Comparison of ENCODE assay signal across 35 cellular contexts in the genomic region with DNA sequence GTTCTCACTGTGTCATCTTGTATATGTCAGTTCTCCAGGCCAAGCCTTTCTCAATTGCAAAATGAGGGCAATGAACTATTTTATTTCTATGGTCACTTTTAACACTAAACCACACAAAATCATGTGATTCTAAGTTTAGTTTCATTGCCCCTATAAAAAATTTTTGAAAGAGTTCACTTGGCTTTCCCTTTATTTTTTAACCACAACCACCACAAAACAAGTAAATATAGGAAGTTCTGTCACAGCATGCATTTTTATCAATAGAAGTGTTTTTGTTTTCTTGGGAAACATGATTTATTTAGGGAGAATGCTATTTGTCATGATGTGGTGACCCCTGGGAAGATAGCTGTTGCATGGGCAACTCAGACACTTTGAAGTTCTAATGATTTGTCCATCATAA.
"Had no signal": no experiment of that assay in that cellular context is flagged by ENCODE, and none has a peak within 500 bp of the region (broad histone marks: within the 10 kb centered on the region; RNA-seq: fewer than 3 reads in every experiment).

No MANE protein-coding gene starts in this region.

- DNase-seq: activated CD4-positive, alpha-beta memory T cell treated with anti-CD3 and anti-CD28 coated beads, Interleukin-2, amount 10 ng/mL, durations not matched to agents 7 days and 5 days; activated CD4-positive, alpha-beta T cell treated with anti-CD3 and anti-CD28 coated beads, Interleukin-2, amount 10 ng/mL, durations not matched to agents 7 days and 5 days; activated CD8-positive, alpha-beta memory T cell treated with anti-CD3 and anti-CD28 coated beads, Interleukin-2, amount 50 U/mL, for 48 hours; activated gamma-delta T cell treated with Interleukin-2 at 50 U/mL for 16 hours; activated naive CD8-positive, alpha-beta T cell treated with anti-CD3 and anti-CD28 coated beads, Interleukin-2, amount 50 U/mL, for 24 hours; activated T-cell treated with anti-CD3 and anti-CD28 coated beads, Interleukin-2, amount 50 U/mL, for 24 hours; amygdala; central memory CD4-positive, alpha-beta T cell; effector CD4-positive, alpha-beta T cell; esophagus squamous epithelium; head of caudate nucleus; hippocampal formation; left cardiac atrium; left ventricle myocardium superior; naive B cell; nephron progenitor cell; ovary; small intestine; stimulated activated CD4-positive, alpha-beta T cell treated with anti-CD3 and anti-CD28 coated beads, Interleukin-1b, Interleukin-23, amount 100 ng/mL, for 48 hours; stimulated activated CD4-positive, alpha-beta T cell treated with anti-CD3 and anti-CD28 coated beads, Interleukin-4, amount 100 ng/mL, for 4 hours; stimulated activated CD8-positive, alpha-beta memory T cell treated with anti-CD3 and anti-CD28 coated beads, Interleukin-4, amount 100 ng/mL, for 48 hours; stimulated activated naive CD8-positive, alpha-beta T cell treated with anti-CD3 and anti-CD28 coated beads, Interleukin-15, amount 100 ng/mL, for 72 hours; substantia nigra; T-helper 9 cell; thyroid gland; upper lobe of left lung; WERI-Rb-1 had no signal

- H3K9me3 ChIP-seq: neutrophil, ovary, thyroid gland, vagina had no signal

- H3K27me3 ChIP-seq: breast epithelium, esophagus squamous epithelium, neutrophil, ovary, thyroid gland, upper lobe of left lung, vagina had no signal

- ATAC-seq: activated CD4-positive, CD25-positive, alpha-beta regulatory T cell treated with anti-CD3 and anti-CD28 coated beads, Interleukin-2, amount 50 U/mL, for 24 hours; activated naive CD8-positive, alpha-beta T cell treated with anti-CD3 and anti-CD28 coated beads, Interleukin-2, amount 50 U/mL, for 24 hours; left cardiac atrium; left ventricle myocardium superior; sciatic nerve; stimulated activated memory B cell treated with anti-CD40 and anti-IgM and Interleukin-4, amounts not matched to agents 10 μg/mL and 1 μg/mL and 100 μg/mL, for 72 hours; stimulated activated naive CD8-positive, alpha-beta T cell treated with anti-CD3 and anti-CD28 coated beads, Interleukin-15, amount 100 ng/mL, for 72 hours had no signal

- H3K36me3 ChIP-seq: breast epithelium, esophagus squamous epithelium, neutrophil, ovary, thyroid gland, upper lobe of left lung, vagina, WERI-Rb-1 had no signal

- FAIRE-seq: keratinocyte had no signal

- H3K4me1 ChIP-seq: breast epithelium, esophagus squamous epithelium, thyroid gland, upper lobe of left lung, vagina had no signal

- H3K27ac ChIP-seq: breast epithelium, epithelial cell of prostate, esophagus squamous epithelium, neutrophil, ovary, thyroid gland, upper lobe of left lung, vagina, WERI-Rb-1 had no signal

- H3K4me3 ChIP-seq: breast epithelium, esophagus squamous epithelium, ovary, thyroid gland, upper lobe of left lung, vagina had no signal
